ENCODE assay signal across 8 cellular contexts in the genomic region with DNA sequence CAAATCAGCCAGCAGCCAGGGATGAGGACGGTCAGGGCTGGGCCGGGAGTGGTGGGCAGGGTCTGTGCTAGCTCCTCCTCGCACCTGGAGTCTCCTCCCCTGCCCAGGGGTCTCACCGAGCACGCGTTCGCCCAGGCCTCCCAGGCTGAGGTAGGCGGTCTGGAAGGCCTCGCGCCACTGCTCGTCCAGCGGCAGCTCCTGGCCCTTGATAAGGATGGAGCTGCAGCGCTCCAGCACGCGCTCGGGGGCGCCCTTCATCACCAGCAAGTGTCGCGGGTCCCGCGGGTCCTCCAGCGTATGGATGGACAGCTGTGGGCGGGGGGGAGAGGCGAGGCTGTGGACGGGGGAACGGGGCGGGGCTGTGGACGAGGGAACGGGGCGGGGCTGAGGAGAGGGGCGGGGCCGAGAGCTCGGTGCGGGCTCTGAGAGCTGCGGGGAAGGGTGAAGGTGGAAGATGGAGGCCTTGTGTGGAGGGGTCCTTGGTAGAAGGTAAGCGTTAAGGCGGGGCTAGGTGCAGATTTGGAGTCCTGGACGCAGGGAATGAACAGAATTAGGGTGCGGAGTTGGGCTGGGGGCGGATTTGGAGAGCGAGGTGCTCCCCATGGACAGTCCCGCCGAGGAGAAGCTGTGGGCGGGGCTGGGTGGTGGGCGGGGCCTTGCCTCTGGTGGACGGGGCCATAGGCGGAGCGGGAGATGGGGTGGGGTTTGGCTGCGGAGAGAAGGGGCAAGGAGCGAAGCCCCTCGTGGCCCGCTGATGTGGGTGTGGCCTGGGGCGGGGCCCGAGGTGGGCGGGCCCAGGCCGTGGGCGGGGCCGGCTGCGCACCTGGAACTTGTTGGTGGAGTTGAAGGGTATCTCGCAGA. TPM values are rescaled to one million over a fixed set of nuclear protein-coding genes. Genes with fewer than 3 reads are reported as not detected.
DNase-seq lines count a peak whose midpoint lies in the region; ATAC-seq and TF ChIP-seq lines count a peak whose summit lies in the region.

No MANE protein-coding gene starts in this region.

- no peak for TF ChIP-seq CTCF in endothelial cell (IDR thresholded peaks at IDR 0.05; ENCODE audit: unreplicated experiment)
- no peak for TF ChIP-seq CTCF in stomach (IDR thresholded peaks at IDR 0.05)

- no peak for TF ChIP-seq EP300 in stomach (IDR thresholded peaks at IDR 0.05)

- peak overlapping the region in 8 of 10 experiments; percentile 21 to 58 (median 36); a peak in 9 of 20 replicates for H3K4me3 ChIP-seq in BLaER1 treated with 17β-estradiol and CSF1 and Interleukin-3, amounts not matched to agents 10 nM and 100 nM
- peak overlapping the region; percentile 32 to 47 (median 40) for H3K4me3 ChIP-seq in stomach

- no peaks in the 10 kb centered on the region for H3K36me3 ChIP-seq in BLaER1 treated with 17β-estradiol and CSF1 and Interleukin-3, amounts not matched to agents 10 nM and 100 nM
- H3K36me3 ChIP-seq in stomach, result no peaks in the 10 kb centered on the region

- peak overlapping the region; percentile 57 to 84 (median 78) for H3K4me2 ChIP-seq in BLaER1 treated with 17β-estradiol and CSF1 and Interleukin-3, amounts not matched to agents 10 nM and 100 nM

- H3K9me3 Mint-ChIP-seq in activated CD4-positive, alpha-beta memory T cell treated with anti-CD3 and anti-CD28 coated beads for 36 hours, result no peaks in the 10 kb centered on the region
- no peaks in the 10 kb centered on the region for H3K9me3 Mint-ChIP-seq in endothelial cell (ENCODE audit: unreplicated experiment)
- no peaks in the 10 kb centered on the region for H3K9me3 Mint-ChIP-seq in naive thymus-derived CD8-positive, alpha-beta T cell

- H3K27me3 ChIP-seq in BLaER1 treated with 17β-estradiol and CSF1 and Interleukin-3, amounts not matched to agents 10 nM and 100 nM, result peaks cover 0 to 6% (median 0%) of the 10 kb centered on the region in 11 experiments; a peak in 4 of 22 replicates
- H3K27me3 ChIP-seq in stomach, result peaks cover 12 to 65% (median 38%) of the 10 kb centered on the region in 3 donors

- H3K4me1 ChIP-seq in BLaER1 treated with 17β-estradiol and CSF1 and Interleukin-3, amounts not matched to agents 10 nM and 100 nM, result peaks cover 14 to 25% (median 19%) of the 10 kb centered on the region in 10 experiments
- peaks cover 8 to 17% (median 12%) of the 10 kb centered on the region in 4 donors for H3K4me1 ChIP-seq in stomach

- H3K4me3 Mint-ChIP-seq in activated CD4-positive, alpha-beta memory T cell treated with anti-CD3 and anti-CD28 coated beads for 36 hours, result peak overlapping the region; percentile 69
- H3K4me3 Mint-ChIP-seq in endothelial cell (ENCODE audit: unreplicated experiment), result peak overlapping the region; percentile 87
- H3K4me3 Mint-ChIP-seq in naive thymus-derived CD8-positive, alpha-beta T cell, result peak overlapping the region; percentile 68 to 87 (median 80)

- WGBS in stomach, 5 donors, result 5 to 7% (median 6%) methylated on average over 44 to 60 of the region's 60 CpGs

- no peaks in the 10 kb centered on the region for H3K36me3 Mint-ChIP-seq in activated CD4-positive, alpha-beta memory T cell treated with anti-CD3 and anti-CD28 coated beads for 36 hours
- peaks cover 4% of the 10 kb centered on the region for H3K36me3 Mint-ChIP-seq in endothelial cell (ENCODE audit: low read depth, unreplicated experiment)
- no peaks in the 10 kb centered on the region for H3K36me3 Mint-ChIP-seq in naive thymus-derived CD8-positive, alpha-beta T cell

- no peaks in the 10 kb centered on the region for H3K9me3 ChIP-seq in BLaER1 treated with 17β-estradiol and CSF1 and Interleukin-3, amounts not matched to agents 10 nM and 100 nM (replicated peaks in 1 of 11)
- H3K9me3 ChIP-seq in stomach, result no peaks in the 10 kb centered on the region

- H3K9ac ChIP-seq in BLaER1 treated with 17β-estradiol and CSF1 and Interleukin-3, amounts not matched to agents 10 nM and 100 nM, result no peak overlapping the region

- CTCF ChIA-PET in activated CD4-positive, alpha-beta memory T cell treated with anti-CD3 and anti-CD28 coated beads for 36 hours (lab: Charles Lee), result interaction anchor here (1.4 to 5.2 kb wide), 3 partner anchors 9 to 47 kb away, joined by 3 to 31 read pairs (median 8); no protein-coding TSS in a partner anchor

- POLR2A ChIA-PET in activated CD4-positive, alpha-beta memory T cell treated with anti-CD3 and anti-CD28 coated beads for 36 hours (lab: Charles Lee), result no interaction called here
- POLR2A ChIA-PET in naive thymus-derived CD8-positive, alpha-beta T cell (lab: Charles Lee), result interaction anchor here (0.7 kb wide), 2 partner anchors 39 to 147 kb away, joined by 4 to 5 read pairs; partner anchors contain the start of gene ZBTB32

- intact Hi-C loops in activated CD4-positive, alpha-beta memory T cell treated with anti-CD3 and anti-CD28 coated beads for 36 hours (cut with micrococcal nuclease), result no loop called here
- intact Hi-C loops in stomach (cut with DNase I; ENCODE audit: low total_unique reads), result no loop called here

- H3K27ac ChIP-seq in BLaER1 treated with 17β-estradiol and CSF1 and Interleukin-3, amounts not matched to agents 10 nM and 100 nM, result no peak overlapping the region
- H3K27ac ChIP-seq in stomach, result no peak overlapping the region

- H3K27me3 Mint-ChIP-seq in activated CD4-positive, alpha-beta memory T cell treated with anti-CD3 and anti-CD28 coated beads for 36 hours, result peaks cover 39% of the 10 kb centered on the region
- peaks cover 46% of the 10 kb centered on the region for H3K27me3 Mint-ChIP-seq in endothelial cell (ENCODE audit: unreplicated experiment)
- peaks cover 25 to 47% (median 34%) of the 10 kb centered on the region in 5 donors for H3K27me3 Mint-ChIP-seq in naive thymus-derived CD8-positive, alpha-beta T cell

- no peak for TF ChIP-seq POLR2A in stomach (IDR thresholded peaks at IDR 0.05)

- no peak overlapping the region for H3K27ac Mint-ChIP-seq in activated CD4-positive, alpha-beta memory T cell treated with anti-CD3 and anti-CD28 coated beads for 36 hours
- H3K27ac Mint-ChIP-seq in endothelial cell (ENCODE audit: unreplicated experiment), result no peak overlapping the region
- H3K27ac Mint-ChIP-seq in naive thymus-derived CD8-positive, alpha-beta T cell, result peak overlapping the region in 2 of 10 donors; percentile 27 to 47

- H4K20me1 ChIP-seq in BLaER1 treated with 17β-estradiol and CSF1 and Interleukin-3, amounts not matched to agents 10 nM and 100 nM, result peaks cover 0 to 28% (median 0%) of the 10 kb centered on the region in 11 experiments; a peak in 6 of 22 replicates

- peaks cover 9% of the 10 kb centered on the region for H3K4me1 Mint-ChIP-seq in activated CD4-positive, alpha-beta memory T cell treated with anti-CD3 and anti-CD28 coated beads for 36 hours (ENCODE audit: low read depth)
- H3K4me1 Mint-ChIP-seq in endothelial cell (ENCODE audit: unreplicated experiment), result peaks cover 3% of the 10 kb centered on the region
- H3K4me1 Mint-ChIP-seq in naive thymus-derived CD8-positive, alpha-beta T cell, result peaks cover 10 to 14% (median 12%) of the 10 kb centered on the region in 4 donors

- DNase-seq in LHCN-M2 (ENCODE audit: low read depth) (peak; percentile 11), endothelial cell (ENCODE audit: low spot score) (peak; percentile 71), stomach (peak; percentile 73), SKM-1 (lab: John Stamatoyannopoulos, UW; ENCODE audit: unreplicated experiment) (no peak), RKO (ENCODE audit: low spot score) (no peak)
- DNase-seq in activated CD4-positive, alpha-beta memory T cell treated with anti-CD3 and anti-CD28 coated beads for 36 hours, result peak; percentile 64
- DNase-seq in naive thymus-derived CD8-positive, alpha-beta T cell, result peak in 8 of 10 donors; percentile 40 to 73 (median 47)

- ATAC-seq in naive thymus-derived CD8-positive, alpha-beta T cell, result peak; percentile 79 to 81

RNA-seq across cellular contexts. Expression of gene ATP4A, which starts 5.7 kb away (rescaled TPM):
- not detected in 2 replicates for total RNA-seq in LHCN-M2 (2014; rRNA removed)
- polyA plus RNA-seq in LHCN-M2 (2012), result not detected
- total RNA-seq in activated CD4-positive, alpha-beta memory T cell treated with anti-CD3 and anti-CD28 coated beads for 36 hours, result not detected
- total RNA-seq in endothelial cell (ENCODE audit: unreplicated experiment), result not detected
- total RNA-seq in naive thymus-derived CD8-positive, alpha-beta T cell, result not detected
- not detected for polyA plus RNA-seq in naive thymus-derived CD8-positive, alpha-beta T cell
- total RNA-seq in stomach, result 100 to 1,000 TPM in 4 of 5 donors, 1 to 10 TPM in 1; 9.8 to 890 (median 236) TPM
- polyA plus RNA-seq in stomach, result 100 to 1,000 TPM; 257 to 357 (median 345) TPM

RNA-seq across cellular contexts. Expression of gene TMEM147, which starts 12.3 kb away (rescaled TPM):
- total RNA-seq in LHCN-M2 (2014; rRNA removed) (106 and 114 TPM in 2 replicates), endothelial cell (ENCODE audit: unreplicated experiment) (62.0 TPM), stomach (100 to 1,000 TPM in 1 of 5 donors, 10 to 100 TPM in 3, 1 to 10 TPM in 1; 7.0 to 121 (median 57.6) TPM)
- polyA plus RNA-seq in LHCN-M2 (2012), result 151 TPM
- total RNA-seq in activated CD4-positive, alpha-beta memory T cell treated with anti-CD3 and anti-CD28 coated beads for 36 hours, result 10 to 100 TPM; 73.5 to 81.9 TPM
- total RNA-seq in naive thymus-derived CD8-positive, alpha-beta T cell, result 10 to 100 TPM; 31.1 to 34.3 TPM
- 100 to 1,000 TPM; 151 to 159 (median 157) TPM for polyA plus RNA-seq in naive thymus-derived CD8-positive, alpha-beta T cell
- polyA plus RNA-seq in stomach, result 100 to 1,000 TPM in 1 of 3 donors, 10 to 100 TPM in 2; 63.4 to 131 (median 77.4) TPM

RNA-seq across cellular contexts. Expression of gene GAPDHS, which starts 24.5 kb away (rescaled TPM):
- total RNA-seq in LHCN-M2 (2014; rRNA removed) (not detected in 2 replicates), endothelial cell (ENCODE audit: unreplicated experiment) (not detected), stomach (not detected)
- not detected for polyA plus RNA-seq in LHCN-M2 (2012)
- total RNA-seq in activated CD4-positive, alpha-beta memory T cell treated with anti-CD3 and anti-CD28 coated beads for 36 hours, result not detected
- not detected for total RNA-seq in naive thymus-derived CD8-positive, alpha-beta T cell
- polyA plus RNA-seq in naive thymus-derived CD8-positive, alpha-beta T cell, result not detected
- not detected for polyA plus RNA-seq in stomach

RNA-seq across cellular contexts. Expression of gene PMIS2, which starts 28.2 kb away (rescaled TPM):
- total RNA-seq in LHCN-M2 (2014; rRNA removed) (not detected in 2 replicates), endothelial cell (ENCODE audit: unreplicated experiment) (not detected), stomach (not detected)
- polyA plus RNA-seq in LHCN-M2 (2012), result not detected
- total RNA-seq in activated CD4-positive, alpha-beta memory T cell treated with anti-CD3 and anti-CD28 coated beads for 36 hours, result not detected
- total RNA-seq in naive thymus-derived CD8-positive, alpha-beta T cell, result not detected
- not detected for polyA plus RNA-seq in naive thymus-derived CD8-positive, alpha-beta T cell
- not detected for polyA plus RNA-seq in stomach

RNA-seq across cellular contexts. Expression of gene SBSN, which starts 29.7 kb away (rescaled TPM):
- total RNA-seq in LHCN-M2 (2014; rRNA removed) (0.77 TPM in 1 of 2 replicates, not detected in the other), endothelial cell (ENCODE audit: unreplicated experiment) (0.18 TPM), stomach (not detected)
- polyA plus RNA-seq in LHCN-M2 (2012), result 0.04 TPM
- under 1 TPM in 1 of 2 experiments, not detected in 1; 0.10 TPM for total RNA-seq in activated CD4-positive, alpha-beta memory T cell treated with anti-CD3 and anti-CD28 coated beads for 36 hours
- under 1 TPM in 1 of 2 experiments, not detected in 1; 0.31 TPM for total RNA-seq in naive thymus-derived CD8-positive, alpha-beta T cell
- not detected for polyA plus RNA-seq in naive thymus-derived CD8-positive, alpha-beta T cell
- polyA plus RNA-seq in stomach, result 10 to 100 TPM in 1 of 3 donors, 1 to 10 TPM in 1, not detected in 1; 1.1 to 29.2 TPM

Comparison
In these comparisons a context has a peak if more than half of its experiments do, and no peak if none do; other contexts are left out.
1. DNase-seq: peak in LHCN-M2 (single experiment), activated CD4-positive, alpha-beta memory T cell treated with anti-CD3 and anti-CD28 coated beads for 36 hours (single experiment), endothelial cell (single experiment), naive thymus-derived CD8-positive, alpha-beta T cell (8 of 10) and stomach (single experiment); none in SKM-1 (single experiment) and RKO (single experiment).
2. RNA of gene ATP4A, which starts 5.7 kb away (total RNA-seq): 9.8 to 890 TPM in stomach; not detected in LHCN-M2, not detected in activated CD4-positive, alpha-beta memory T cell treated with anti-CD3 and anti-CD28 coated beads for 36 hours, not detected in endothelial cell (single experiment) and not detected in naive thymus-derived CD8-positive, alpha-beta T cell; every median in the first group is over 10 times any median in the second.
3. Peak in every context shown above with its lines, with median percentiles within 50 percentile points of each other: H3K4me3 Mint-ChIP-seq.